In genomic region chr1:213409208-213409631, GRCh38 we compare ENCODE assay signal across 33 cellular contexts.
"Had no signal": no experiment of that assay in that cellular context is flagged by ENCODE, and none has a peak within 500 bp of the region (broad histone marks: within the 10 kb centered on the region; RNA-seq: fewer than 3 reads in every experiment).

No MANE protein-coding gene starts in this region.

- H3K36me3 ChIP-seq: adrenal gland, ascending aorta, brain microvascular endothelial cell, esophagus squamous epithelium, WERI-Rb-1 had no signal

- H3K36me3 Mint-ChIP-seq: activated naive CD4-positive, alpha-beta T cell treated with anti-CD3 and anti-CD28 coated beads, Interleukin-2, amount 50 U/mL, for 24 hours; activated naive CD8-positive, alpha-beta T cell treated with anti-CD3 and anti-CD28 coated beads for 36 hours had no signal

- H3K4me1 ChIP-seq: adrenal gland, ascending aorta, esophagus squamous epithelium had no signal

- ATAC-seq: activated CD4-positive, CD25-positive, alpha-beta regulatory T cell treated with anti-CD3 and anti-CD28 coated beads, Interleukin-2, amount 50 U/mL, for 24 hours; activated CD8-positive, alpha-beta T cell treated with anti-CD3 and anti-CD28 coated beads for 36 hours; activated naive CD8-positive, alpha-beta T cell treated with anti-CD3 and anti-CD28 coated beads, Interleukin-2, amount 50 U/mL, for 24 hours; activated T-cell treated with anti-CD3 and anti-CD28 coated beads, Interleukin-2, amount 50 U/mL, for 4 hours; effector memory CD8-positive, alpha-beta T cell had no signal

- H3K27me3 Mint-ChIP-seq: activated CD8-positive, alpha-beta T cell treated with anti-CD3 and anti-CD28 coated beads for 36 hours; activated naive CD8-positive, alpha-beta T cell treated with anti-CD3 and anti-CD28 coated beads for 36 hours; activated naive CD8-positive, alpha-beta T cell treated with anti-CD3 and anti-CD28 coated beads, Interleukin-2, amount 50 U/mL, for 24 hours had no signal

- H3K4me3 Mint-ChIP-seq: activated B cell treated with CpG ODN at 0.5 μM for 24 hours; activated CD8-positive, alpha-beta T cell treated with anti-CD3 and anti-CD28 coated beads for 36 hours; activated naive CD4-positive, alpha-beta T cell treated with anti-CD3 and anti-CD28 coated beads for 36 hours; activated naive CD4-positive, alpha-beta T cell treated with anti-CD3 and anti-CD28 coated beads, Interleukin-2, amount 50 U/mL, for 24 hours; activated naive CD8-positive, alpha-beta T cell treated with anti-CD3 and anti-CD28 coated beads for 36 hours; activated naive CD8-positive, alpha-beta T cell treated with anti-CD3 and anti-CD28 coated beads, Interleukin-2, amount 50 U/mL, for 24 hours; activated T-cell treated with anti-CD3 and anti-CD28 coated beads, Interleukin-2, amount 50 U/mL, for 4 hours; effector memory CD8-positive, alpha-beta T cell; T-helper 1 cell treated with Interleukin-12 subunit alpha and Interleukin-12 subunit beta and Interleukin-4 antibody, amounts not matched to agents 30 μg/mL and 1 μg/mL, for 36 hours had no signal

- H3K27me3 ChIP-seq: adrenal gland, ascending aorta, brain microvascular endothelial cell, esophagus squamous epithelium had no signal

- H3K9me3 Mint-ChIP-seq: activated CD8-positive, alpha-beta T cell treated with anti-CD3 and anti-CD28 coated beads for 36 hours; activated naive CD4-positive, alpha-beta T cell treated with anti-CD3 and anti-CD28 coated beads for 36 hours; activated naive CD4-positive, alpha-beta T cell treated with anti-CD3 and anti-CD28 coated beads, Interleukin-2, amount 50 U/mL, for 24 hours; activated naive CD8-positive, alpha-beta T cell treated with anti-CD3 and anti-CD28 coated beads for 36 hours; activated naive CD8-positive, alpha-beta T cell treated with anti-CD3 and anti-CD28 coated beads, Interleukin-2, amount 50 U/mL, for 24 hours; activated T-cell treated with anti-CD3 and anti-CD28 coated beads, Interleukin-2, amount 50 U/mL, for 4 hours; activated T-helper 2 cell treated with anti-CD3 and anti-CD28 coated beads, Interferon-gamma antibody, Interleukin-2, Interleukin-4, amounts not matched to agents 10 μg/mL and 5 μg/mL and 100 μg/mL, durations not matched to agents 14 hours and 24 hours and 36 hours; effector memory CD8-positive, alpha-beta T cell; T-helper 1 cell treated with Interleukin-12 subunit alpha and Interleukin-12 subunit beta and Interleukin-4 antibody, amounts not matched to agents 30 μg/mL and 1 μg/mL, for 36 hours had no signal

- H3K27ac ChIP-seq: adrenal gland, ascending aorta, brain microvascular endothelial cell, epithelial cell of prostate, esophagus squamous epithelium, WERI-Rb-1 had no signal

- H3K27ac Mint-ChIP-seq: activated B cell treated with CpG ODN at 0.5 μM for 24 hours; activated CD8-positive, alpha-beta T cell treated with anti-CD3 and anti-CD28 coated beads for 36 hours; activated naive CD4-positive, alpha-beta T cell treated with anti-CD3 and anti-CD28 coated beads for 36 hours; activated naive CD4-positive, alpha-beta T cell treated with anti-CD3 and anti-CD28 coated beads, Interleukin-2, amount 50 U/mL, for 24 hours; activated naive CD8-positive, alpha-beta T cell treated with anti-CD3 and anti-CD28 coated beads for 36 hours; activated naive CD8-positive, alpha-beta T cell treated with anti-CD3 and anti-CD28 coated beads, Interleukin-2, amount 50 U/mL, for 24 hours; activated T-helper 2 cell treated with anti-CD3 and anti-CD28 coated beads, Interferon-gamma antibody, Interleukin-2, Interleukin-4, amounts not matched to agents 10 μg/mL and 5 μg/mL and 100 μg/mL, durations not matched to agents 14 hours and 24 hours and 36 hours; effector memory CD8-positive, alpha-beta T cell; T-helper 1 cell treated with Interleukin-12 subunit alpha and Interleukin-12 subunit beta and Interleukin-4 antibody, amounts not matched to agents 30 μg/mL and 1 μg/mL, for 36 hours had no signal

- DNase-seq: activated B cell treated with CpG ODN at 0.5 μM for 24 hours; activated CD4-positive, alpha-beta T cell treated with anti-CD3 and anti-CD28 coated beads for 48 hours; activated CD4-positive, alpha-beta T cell treated with anti-CD3 and anti-CD28 coated beads, Interleukin-2, amount 50 U/mL, for 1 hour; activated CD4-positive, alpha-beta T cell treated with anti-CD3 and anti-CD28 coated beads, Interleukin-2, amount 50 U/mL, for 48 hours; activated CD8-positive, alpha-beta memory T cell treated with anti-CD3 and anti-CD28 coated beads for 24 hours; activated CD8-positive, alpha-beta T cell treated with anti-CD3 and anti-CD28 coated beads for 36 hours; activated effector memory CD4-positive, alpha-beta T cell treated with anti-CD3 and anti-CD28 coated beads, Interleukin-2, amount 50 U/mL, for 16 hours; activated naive CD4-positive, alpha-beta T cell treated with anti-CD3 and anti-CD28 coated beads for 36 hours; activated naive CD8-positive, alpha-beta T cell treated with anti-CD3 and anti-CD28 coated beads for 36 hours; activated naive CD8-positive, alpha-beta T cell treated with anti-CD3 and anti-CD28 coated beads, Interleukin-2, amount 50 U/mL, for 24 hours; activated T-cell treated with anti-CD3 and anti-CD28 coated beads, Interleukin-2, amount 50 U/mL, for 4 hours; adrenal gland; brain microvascular endothelial cell; caudate nucleus; cortex of kidney; dermis blood vessel endothelial cell; effector CD4-positive, alpha-beta T cell; effector memory CD8-positive, alpha-beta T cell; esophagus squamous epithelium; foreskin melanocyte; head of caudate nucleus; hippocampal formation; T-helper 9 cell; WERI-Rb-1 had no signal

- H3K9me3 ChIP-seq: adrenal gland, ascending aorta, esophagus squamous epithelium had no signal

- H3K4me3 ChIP-seq: adrenal gland, ascending aorta, esophagus squamous epithelium had no signal

- FAIRE-seq: colon, endometrium, endothelial cell of umbilical vein had no signal

- H3K4me1 Mint-ChIP-seq: activated B cell treated with CpG ODN at 0.5 μM for 24 hours; activated naive CD4-positive, alpha-beta T cell treated with anti-CD3 and anti-CD28 coated beads, Interleukin-2, amount 50 U/mL, for 24 hours; activated naive CD8-positive, alpha-beta T cell treated with anti-CD3 and anti-CD28 coated beads for 36 hours; activated naive CD8-positive, alpha-beta T cell treated with anti-CD3 and anti-CD28 coated beads, Interleukin-2, amount 50 U/mL, for 24 hours had no signal
